In genomic region chr7:29304756-29305155, GRCh38 we compare ENCODE assay signal across 1 cellular context.
A peak's percentile ranks its signal among the peaks of the same experiment; 100 is the strongest.
TF ChIP-seq lines count a peak whose summit lies in the region.

No MANE protein-coding gene starts in this region.

TF ChIP-seq in SK-N-SH, 30 proteins besides CTCF, POLR2A, EP300 and RAD21 (continued from another document):
- TF ChIP-seq MAX (IDR thresholded peaks at IDR 0.05; ENCODE audit: low read depth), result no peak
- TF ChIP-seq NFIC (IDR thresholded peaks at IDR 0.05; ENCODE audit: borderline replicate concordance), result no peak
- peak; percentile 93 for TF ChIP-seq FOXJ3 (CRISPR knock-in tag; IDR thresholded peaks at IDR 0.05)
- no peak for TF ChIP-seq ZBTB33 (IDR thresholded peaks at IDR 0.05; ENCODE audit: borderline replicate concordance, low read depth)
- TF ChIP-seq GATA2 (CRISPR knock-in tag; IDR thresholded peaks at IDR 0.05), result peak; percentile 71
TF ChIP-seq in SK-N-SH: peak in this region for 4.
